In the genomic region with DNA sequence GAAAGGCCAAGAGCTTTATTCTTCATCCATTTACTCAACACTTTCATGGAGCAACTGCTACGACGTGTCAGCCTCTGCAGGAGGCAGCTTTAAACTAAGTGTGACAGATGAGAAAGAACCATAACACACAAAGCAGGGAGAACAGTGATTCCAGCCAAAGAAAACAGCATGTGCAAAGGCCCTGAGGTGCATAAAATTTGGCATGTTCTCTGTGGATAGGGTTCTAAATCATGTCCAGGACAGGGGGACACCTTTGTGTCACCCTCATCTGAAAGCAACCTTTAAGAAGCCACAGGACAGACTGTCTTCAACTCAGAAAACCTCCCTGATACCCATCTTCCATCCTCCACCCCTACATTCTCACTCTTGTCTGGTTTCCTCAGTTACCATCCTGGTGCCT, we compare ENCODE assay signal across 1 cellular context.
TF ChIP-seq lines count a peak whose summit lies in the region.

No MANE protein-coding gene starts in this region.

TF ChIP-seq in GM23338, 12 proteins besides CTCF, POLR2A, EP300 and RAD21 (continued from another document):
- TF ChIP-seq, protein P1, sequence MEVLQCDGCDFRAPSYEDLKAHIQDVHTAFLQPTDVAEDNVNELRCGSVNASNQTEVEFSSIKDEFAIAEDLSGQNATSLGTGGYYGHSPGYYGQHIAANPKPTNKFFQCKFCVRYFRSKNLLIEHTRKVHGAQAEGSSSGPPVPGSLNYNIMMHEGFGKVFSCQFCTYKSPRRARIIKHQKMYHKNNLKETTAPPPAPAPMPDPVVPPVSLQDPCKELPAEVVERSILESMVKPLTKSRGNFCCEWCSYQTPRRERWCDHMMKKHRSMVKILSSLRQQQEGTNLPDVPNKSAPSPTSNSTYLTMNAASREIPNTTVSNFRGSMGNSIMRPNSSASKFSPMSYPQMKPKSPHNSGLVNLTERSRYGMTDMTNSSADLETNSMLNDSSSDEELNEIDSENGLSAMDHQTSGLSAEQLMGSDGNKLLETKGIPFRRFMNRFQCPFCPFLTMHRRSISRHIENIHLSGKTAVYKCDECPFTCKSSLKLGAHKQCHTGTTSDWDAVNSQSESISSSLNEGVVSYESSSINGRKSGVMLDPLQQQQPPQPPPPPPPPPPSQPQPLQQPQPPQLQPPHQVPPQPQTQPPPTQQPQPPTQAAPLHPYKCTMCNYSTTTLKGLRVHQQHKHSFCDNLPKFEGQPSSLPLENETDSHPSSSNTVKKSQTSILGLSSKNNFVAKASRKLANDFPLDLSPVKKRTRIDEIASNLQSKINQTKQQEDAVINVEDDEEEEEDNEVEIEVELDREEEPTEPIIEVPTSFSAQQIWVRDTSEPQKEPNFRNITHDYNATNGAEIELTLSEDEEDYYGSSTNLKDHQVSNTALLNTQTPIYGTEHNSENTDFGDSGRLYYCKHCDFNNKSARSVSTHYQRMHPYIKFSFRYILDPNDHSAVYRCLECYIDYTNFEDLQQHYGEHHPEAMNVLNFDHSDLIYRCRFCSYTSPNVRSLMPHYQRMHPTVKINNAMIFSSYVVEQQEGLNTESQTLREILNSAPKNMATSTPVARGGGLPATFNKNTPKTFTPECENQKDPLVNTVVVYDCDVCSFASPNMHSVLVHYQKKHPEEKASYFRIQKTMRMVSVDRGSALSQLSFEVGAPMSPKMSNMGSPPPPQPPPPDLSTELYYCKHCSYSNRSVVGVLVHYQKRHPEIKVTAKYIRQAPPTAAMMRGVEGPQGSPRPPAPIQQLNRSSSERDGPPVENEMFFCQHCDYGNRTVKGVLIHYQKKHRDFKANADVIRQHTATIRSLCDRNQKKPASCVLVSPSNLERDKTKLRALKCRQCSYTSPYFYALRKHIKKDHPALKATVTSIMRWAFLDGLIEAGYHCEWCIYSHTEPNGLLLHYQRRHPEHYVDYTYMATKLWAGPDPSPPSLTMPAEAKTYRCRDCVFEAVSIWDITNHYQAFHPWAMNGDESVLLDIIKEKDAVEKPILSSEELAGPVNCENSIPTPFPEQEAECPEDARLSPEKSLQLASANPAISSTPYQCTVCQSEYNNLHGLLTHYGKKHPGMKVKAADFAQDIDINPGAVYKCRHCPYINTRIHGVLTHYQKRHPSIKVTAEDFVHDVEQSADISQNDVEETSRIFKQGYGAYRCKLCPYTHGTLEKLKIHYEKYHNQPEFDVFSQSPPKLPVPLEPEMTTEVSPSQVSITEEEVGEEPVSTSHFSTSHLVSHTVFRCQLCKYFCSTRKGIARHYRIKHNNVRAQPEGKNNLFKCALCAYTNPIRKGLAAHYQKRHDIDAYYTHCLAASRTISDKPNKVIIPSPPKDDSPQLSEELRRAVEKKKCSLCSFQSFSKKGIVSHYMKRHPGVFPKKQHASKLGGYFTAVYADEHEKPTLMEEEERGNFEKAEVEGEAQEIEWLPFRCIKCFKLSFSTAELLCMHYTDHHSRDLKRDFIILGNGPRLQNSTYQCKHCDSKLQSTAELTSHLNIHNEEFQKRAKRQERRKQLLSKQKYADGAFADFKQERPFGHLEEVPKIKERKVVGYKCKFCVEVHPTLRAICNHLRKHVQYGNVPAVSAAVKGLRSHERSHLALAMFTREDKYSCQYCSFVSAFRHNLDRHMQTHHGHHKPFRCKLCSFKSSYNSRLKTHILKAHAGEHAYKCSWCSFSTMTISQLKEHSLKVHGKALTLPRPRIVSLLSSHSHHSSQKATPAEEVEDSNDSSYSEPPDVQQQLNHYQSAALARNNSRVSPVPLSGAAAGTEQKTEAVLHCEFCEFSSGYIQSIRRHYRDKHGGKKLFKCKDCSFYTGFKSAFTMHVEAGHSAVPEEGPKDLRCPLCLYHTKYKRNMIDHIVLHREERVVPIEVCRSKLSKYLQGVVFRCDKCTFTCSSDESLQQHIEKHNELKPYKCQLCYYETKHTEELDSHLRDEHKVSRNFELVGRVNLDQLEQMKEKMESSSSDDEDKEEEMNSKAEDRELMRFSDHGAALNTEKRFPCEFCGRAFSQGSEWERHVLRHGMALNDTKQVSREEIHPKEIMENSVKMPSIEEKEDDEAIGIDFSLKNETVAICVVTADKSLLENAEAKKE (CRISPR knock-in tag; IDR thresholded peaks at IDR 0.05) = no peak
- TF ChIP-seq POLR2AphosphoS5 (IDR thresholded peaks at IDR 0.05; ENCODE audit: low read depth) = no peak
- TF ChIP-seq, protein P2, sequence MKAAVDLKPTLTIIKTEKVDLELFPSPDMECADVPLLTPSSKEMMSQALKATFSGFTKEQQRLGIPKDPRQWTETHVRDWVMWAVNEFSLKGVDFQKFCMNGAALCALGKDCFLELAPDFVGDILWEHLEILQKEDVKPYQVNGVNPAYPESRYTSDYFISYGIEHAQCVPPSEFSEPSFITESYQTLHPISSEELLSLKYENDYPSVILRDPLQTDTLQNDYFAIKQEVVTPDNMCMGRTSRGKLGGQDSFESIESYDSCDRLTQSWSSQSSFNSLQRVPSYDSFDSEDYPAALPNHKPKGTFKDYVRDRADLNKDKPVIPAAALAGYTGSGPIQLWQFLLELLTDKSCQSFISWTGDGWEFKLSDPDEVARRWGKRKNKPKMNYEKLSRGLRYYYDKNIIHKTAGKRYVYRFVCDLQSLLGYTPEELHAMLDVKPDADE (IDR thresholded peaks at IDR 0.05) = no peak
- no peak for TF ChIP-seq EZH2phosphoT487 (IDR thresholded peaks at IDR 0.05; ENCODE audit: unreplicated experiment)
- TF ChIP-seq CREB1 (CRISPR knock-in tag; IDR thresholded peaks at IDR 0.05; ENCODE audit: low read depth) = no peak
